22 cellular contexts compared by ENCODE assay signal in the genomic region with DNA sequence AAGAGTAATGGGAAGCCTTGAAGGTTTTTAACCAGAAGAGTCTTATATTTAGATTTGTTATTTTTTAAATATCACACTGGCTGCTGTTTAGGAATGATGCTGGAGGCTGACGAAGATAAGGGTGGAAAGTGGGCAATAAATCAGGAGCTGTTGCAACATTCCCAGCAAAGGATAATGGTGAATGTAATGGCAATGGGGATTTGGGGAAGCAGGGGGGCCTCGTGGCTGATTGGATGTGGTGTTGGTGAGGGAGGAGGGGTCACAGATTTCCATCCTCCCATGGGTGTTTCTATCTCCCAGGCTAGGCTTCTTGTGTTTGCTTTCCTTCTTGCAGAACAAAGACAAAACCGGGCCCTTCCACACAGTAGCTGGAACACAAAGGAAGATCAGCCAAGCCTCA.
DNase-seq lines count a peak whose midpoint lies in the region; ATAC-seq and TF ChIP-seq lines count a peak whose summit lies in the region.
"Had no signal": no experiment of that assay in that cellular context is flagged by ENCODE, and none has a peak within 500 bp of the region (broad histone marks: within the 10 kb centered on the region; RNA-seq: fewer than 3 reads in every experiment).

No MANE protein-coding gene starts in this region.

- H3K4me3 Mint-ChIP-seq in T-helper 17 cell = no peak overlapping the region
- H3K4me3 Mint-ChIP-seq: activated naive CD4-positive, alpha-beta T cell treated with anti-CD3 and anti-CD28 coated beads, Interleukin-2, amount 10 ng/mL, durations not matched to agents 7 days and 5 days; activated T-cell treated with anti-CD3 and anti-CD28 coated beads, Interleukin-2, amount 50 U/mL, for 4 hours; effector memory CD8-positive, alpha-beta T cell; memory B cell; natural killer cell treated with Interleukin-12 subunit alpha and Interleukin-12 subunit beta and Interleukin-15 and Interleukin-18, amount 100 ng/mL, for 72 hours had no signal

- H3K27me3 ChIP-seq in HUES64 (ENCODE audit: insufficient read depth, low read length) (no peaks in the 10 kb centered on the region), esophagus muscularis mucosa (no peaks in the 10 kb centered on the region), iPS-20b (ENCODE audit: insufficient read depth, low read length) (no peaks in the 10 kb centered on the region)
- H3K27me3 ChIP-seq: spleen had no signal

- H3K9me3 ChIP-seq in HUES64 (ENCODE audit: insufficient read depth, low read depth, low read length) (no peaks in the 10 kb centered on the region), esophagus muscularis mucosa (no peaks in the 10 kb centered on the region), iPS-20b (ENCODE audit: insufficient read depth, low read depth, low read length) (no peaks in the 10 kb centered on the region), T-helper 17 cell (ENCODE audit: control insufficient read depth, low read length, poor library complexity, severe bottlenecking) (no peaks in the 10 kb centered on the region)
- H3K9me3 ChIP-seq: psoas muscle, spleen, thoracic aorta had no signal

- H3K4me1 ChIP-seq in HUES64 (ENCODE audit: insufficient read depth, low read length) (peaks cover 41% of the 10 kb centered on the region), esophagus muscularis mucosa (peaks cover 0 to 7% (median 3%) of the 10 kb centered on the region in 4 donors), iPS-20b (ENCODE audit: insufficient read depth, low read length) (peaks cover 29% of the 10 kb centered on the region; the same call in 1 of the 2 replicates)

- peak; percentile 79 for DNase-seq in esophagus muscularis mucosa (ENCODE audit: extremely low spot score)
- DNase-seq in stromal cell of bone marrow (ENCODE audit: low read depth) = peak; percentile 34
- DNase-seq in T-helper 17 cell = no peak
- no peak for DNase-seq in amniotic stem cell (lab: John Stamatoyannopoulos, UW)
- DNase-seq in NCI-H1105 treated with DMSO at 0.1 percent for 48 hours (lab: John Stamatoyannopoulos, UW) = no peak
- DNase-seq: activated naive CD4-positive, alpha-beta T cell treated with anti-CD3 and anti-CD28 coated beads, Interleukin-2, amount 10 ng/mL, durations not matched to agents 7 days and 5 days; activated T-cell treated with anti-CD3 and anti-CD28 coated beads, Interleukin-2, amount 50 U/mL, for 4 hours; DMS79 treated with DMSO at 0.1 percent for 48 hours; effector memory CD8-positive, alpha-beta T cell; NCI-H1105; NCI-H2171 treated with DMSO at 0.1 percent for 48 hours; NCI-H774; SIG-M5; spleen; stimulated activated CD8-positive, alpha-beta memory T cell treated with anti-CD3 and anti-CD28 coated beads, Interleukin-4, amount 100 ng/mL, for 48 hours had no signal

- H3K36me3 ChIP-seq in HUES64 (ENCODE audit: insufficient read depth, low read length) (peaks cover 25% of the 10 kb centered on the region), esophagus muscularis mucosa (no peaks in the 10 kb centered on the region), iPS-20b (ENCODE audit: insufficient read depth, low read depth, low read length) (peaks cover 21% of the 10 kb centered on the region)
- H3K36me3 ChIP-seq: spleen, thoracic aorta had no signal

- ATAC-seq in T-helper 17 cell = no peak
- ATAC-seq: activated CD4-positive, CD25-positive, alpha-beta regulatory T cell treated with anti-CD3 and anti-CD28 coated beads, Interleukin-2, amount 50 U/mL, for 24 hours; activated T-cell treated with anti-CD3 and anti-CD28 coated beads, Interleukin-2, amount 50 U/mL, for 4 hours; effector memory CD8-positive, alpha-beta T cell; natural killer cell treated with Interleukin-12 subunit alpha and Interleukin-12 subunit beta and Interleukin-15 and Interleukin-18, amount 100 ng/mL, for 72 hours had no signal

- H3K4me1 Mint-ChIP-seq in T-helper 17 cell = peaks cover 4% of the 10 kb centered on the region
- H3K4me1 Mint-ChIP-seq: activated naive CD4-positive, alpha-beta T cell treated with anti-CD3 and anti-CD28 coated beads, Interleukin-2, amount 10 ng/mL, durations not matched to agents 7 days and 5 days; memory B cell had no signal

- no peak overlapping the region for H3K27ac Mint-ChIP-seq in T-helper 17 cell
- H3K27ac Mint-ChIP-seq: activated naive CD4-positive, alpha-beta T cell treated with anti-CD3 and anti-CD28 coated beads, Interleukin-2, amount 10 ng/mL, durations not matched to agents 7 days and 5 days; effector memory CD8-positive, alpha-beta T cell; memory B cell; natural killer cell treated with Interleukin-12 subunit alpha and Interleukin-12 subunit beta and Interleukin-15 and Interleukin-18, amount 100 ng/mL, for 72 hours had no signal

- intact Hi-C loops in esophagus muscularis mucosa (cut with DNase I) = no loop called here

- no peaks in the 10 kb centered on the region for H3K36me3 Mint-ChIP-seq in T-helper 17 cell (ENCODE audit: low read depth)
- H3K36me3 Mint-ChIP-seq: activated naive CD4-positive, alpha-beta T cell treated with anti-CD3 and anti-CD28 coated beads, Interleukin-2, amount 10 ng/mL, durations not matched to agents 7 days and 5 days; memory B cell; natural killer cell treated with Interleukin-12 subunit alpha and Interleukin-12 subunit beta and Interleukin-15 and Interleukin-18, amount 100 ng/mL, for 72 hours had no signal

- H3K9ac ChIP-seq in HUES64 (ENCODE audit: low read depth, low read length) = peak overlapping the region; percentile 32; the same call in 1 of the 2 replicates
- peak overlapping the region; percentile 17; the same call in 1 of the 2 replicates for H3K9ac ChIP-seq in iPS-20b (ENCODE audit: low read depth, low read length)

- H3K27me3 Mint-ChIP-seq in T-helper 17 cell = peaks cover 37% of the 10 kb centered on the region

- 27% methylated on average over 3 of the region's 3 CpGs for WGBS in HUES64
- 52% methylated on average over 3 of the region's 3 CpGs for WGBS in esophagus muscularis mucosa

- TF ChIP-seq EP300 in esophagus muscularis mucosa (IDR thresholded peaks at IDR 0.05) = no peak

- H3K27ac ChIP-seq in HUES64 (ENCODE audit: low read depth, low read length) = peak overlapping the region; percentile 83
- no peak overlapping the region for H3K27ac ChIP-seq in esophagus muscularis mucosa (replicated peaks in 1 of 4)
- no peak overlapping the region for H3K27ac ChIP-seq in iPS-20b (ENCODE audit: low read length)
- H3K27ac ChIP-seq: psoas muscle, thoracic aorta had no signal

- no peak for TF ChIP-seq POLR2A in esophagus muscularis mucosa (IDR thresholded peaks at IDR 0.05; ENCODE audit: low read depth)

- H3K4me3 ChIP-seq in HUES64 (ENCODE audit: low read length) = peak overlapping the region; percentile 21; the same call in 1 of the 2 replicates
- H3K4me3 ChIP-seq in esophagus muscularis mucosa = no peak overlapping the region
- 0 out of 2 replicates have a peak overlapping the region, but pooled peaks have one; percentile 6 for H3K4me3 ChIP-seq in iPS-20b (ENCODE audit: low read length)
- H3K4me3 ChIP-seq: psoas muscle, spleen, thoracic aorta had no signal

- no peak for TF ChIP-seq CTCF in esophagus muscularis mucosa (IDR thresholded peaks at IDR 0.05)

Comparison
In these comparisons a context has a peak if more than half of its experiments do, and no peak if none do; other contexts are left out.
1. H3K4me3 ChIP-seq: peak in HUES64 (single experiment) and iPS-20b (single experiment); none in esophagus muscularis mucosa (0 of 4).
2. DNase-seq: peak in esophagus muscularis mucosa (single experiment) and stromal cell of bone marrow (single experiment); none in T-helper 17 cell (0 of 3), amniotic stem cell (single experiment) and NCI-H1105 treated with DMSO at 0.1 percent for 48 hours (single experiment).